In the genomic region with DNA sequence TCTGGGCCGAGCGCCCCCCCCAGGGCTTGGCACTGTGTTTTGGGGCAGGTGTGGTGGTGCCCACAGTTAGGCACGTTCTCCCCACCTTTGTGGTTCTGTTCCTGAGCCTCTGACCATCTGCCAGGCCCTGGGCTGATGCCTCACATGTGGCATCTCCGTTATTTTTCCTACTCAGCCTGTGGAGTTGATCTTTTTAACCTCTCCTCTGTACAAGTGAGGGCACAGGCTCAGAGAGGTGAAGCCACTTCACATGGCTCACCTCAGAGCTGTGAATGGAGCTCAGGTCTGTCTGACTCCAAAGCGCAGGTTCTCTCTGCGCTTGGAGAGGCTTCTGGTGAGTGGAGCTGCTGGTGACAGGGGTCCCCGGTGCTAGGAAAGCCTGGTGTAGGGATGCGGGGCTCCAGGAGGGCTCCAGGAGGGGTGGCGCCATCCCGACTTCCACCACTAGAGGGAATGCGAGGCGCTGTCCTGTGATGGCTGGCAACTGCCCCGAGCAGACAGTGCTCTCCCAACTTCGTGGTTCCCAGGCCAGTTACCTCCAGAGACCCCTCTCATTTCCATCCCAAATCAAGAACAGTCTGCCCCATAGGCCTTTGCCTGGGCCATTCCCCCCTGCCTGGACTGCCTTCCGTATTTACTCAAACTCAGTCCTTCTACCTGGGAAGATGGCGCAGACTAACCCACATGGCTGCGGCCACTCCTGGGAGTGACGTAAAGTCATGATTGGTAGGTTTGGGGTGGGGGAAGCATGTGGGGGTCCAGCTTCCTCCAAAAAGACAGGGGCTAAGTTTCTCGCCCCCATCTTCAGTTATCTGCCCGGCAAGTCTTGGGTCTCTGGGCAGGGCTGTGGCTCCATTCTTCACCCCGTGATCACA, we compare ENCODE assay signal across 8 cellular contexts. TPM values are rescaled to one million over a fixed set of nuclear protein-coding genes. Genes with fewer than 3 reads are reported as not detected.
DNase-seq lines count a peak whose midpoint lies in the region; ATAC-seq and TF ChIP-seq lines count a peak whose summit lies in the region.

No MANE protein-coding gene starts in this region.

- peaks cover 53% of the 10 kb centered on the region for H3K36me3 ChIP-seq in OCI-LY1 (ENCODE audit: insufficient read depth, low read length)
- H3K36me3 ChIP-seq in gastrocnemius medialis: peaks cover 0 to 15% of the 10 kb centered on the region in 2 donors

- peak overlapping the region; percentile 76 for H3K27ac Mint-ChIP-seq in glutamatergic neuron (ENCODE audit: unreplicated experiment)

- intact Hi-C loops in gastrocnemius medialis (cut with DNase I; ENCODE audit: low total_unique reads): no loop called here

- peaks cover 57% of the 10 kb centered on the region for H3K4me1 Mint-ChIP-seq in glutamatergic neuron (ENCODE audit: low read depth, unreplicated experiment)

- H3K27me3 Mint-ChIP-seq in glutamatergic neuron (ENCODE audit: unreplicated experiment): peaks cover 10% of the 10 kb centered on the region

- no peaks in the 10 kb centered on the region for H3K27me3 ChIP-seq in OCI-LY1 (ENCODE audit: insufficient read depth, low read length)
- H3K27me3 ChIP-seq in gastrocnemius medialis: no peaks in the 10 kb centered on the region

- H3K9me3 Mint-ChIP-seq in glutamatergic neuron (ENCODE audit: unreplicated experiment): peaks cover 11% of the 10 kb centered on the region

- no peak for TF ChIP-seq POLR2A in gastrocnemius medialis (IDR thresholded peaks at IDR 0.05)

- H3K9me3 ChIP-seq in OCI-LY1 (ENCODE audit: low read length) (no peaks in the 10 kb centered on the region), gastrocnemius medialis (no peaks in the 10 kb centered on the region)

- DNase-seq in GM10266 (ENCODE audit: extremely low spot score) (peak; percentile 64), glutamatergic neuron (peak; percentile 87), gastrocnemius medialis (no peak), superior temporal gyrus (ENCODE audit: extremely low spot score) (no peak), NOMO-1 treated with DMSO at 0.1 percent for 48 hours (lab: John Stamatoyannopoulos, UW; ENCODE audit: unreplicated experiment) (no peak)
- peak; percentile 22 to 37 for DNase-seq in activated T-helper 1 cell treated with anti-CD3 and anti-CD28 coated beads, Interleukin-2, amount 50 U/mL, for 16 hours (ENCODE audit: low read depth in 1 of 2, low spot score in 1 of 2)

- peaks cover 64% of the 10 kb centered on the region for H3K4me1 ChIP-seq in OCI-LY1 (ENCODE audit: insufficient read depth, low read length, severe bottlenecking)
- H3K4me1 ChIP-seq in gastrocnemius medialis: peaks cover 23 to 46% of the 10 kb centered on the region in 2 donors

- H3K4me3 ChIP-seq in OCI-LY1 (ENCODE audit: low read depth, low read length, poor library complexity, severe bottlenecking) (peak overlapping the region; percentile 13), gastrocnemius medialis (no peak overlapping the region)

- no peak overlapping the region; the same call in 1 of the 2 replicates for H3K9ac ChIP-seq in OCI-LY1 (ENCODE audit: low read length)

- H4K20me1 ChIP-seq in OCI-LY1 (ENCODE audit: insufficient read depth, low read length): no peaks in the 10 kb centered on the region

- H3K36me3 Mint-ChIP-seq in glutamatergic neuron (ENCODE audit: unreplicated experiment): no peaks in the 10 kb centered on the region

- no peak overlapping the region for H2AFZ ChIP-seq in OCI-LY1 (ENCODE audit: low read length)

- peak; percentile 48 for TF ChIP-seq CTCF in GM10266 (IDR thresholded peaks at IDR 0.05; ENCODE audit: control insufficient read depth, insufficient read depth, low read depth, missing control alignments)
- TF ChIP-seq CTCF in OCI-LY1 (IDR thresholded peaks at IDR 0.05; ENCODE audit: low read length): peak; percentile 63
- peak; percentile 85 for TF ChIP-seq CTCF in glutamatergic neuron (IDR thresholded peaks at IDR 0.05; ENCODE audit: partially characterized antibody, unreplicated experiment)
- peak; percentile 57 to 79 (median 75) for TF ChIP-seq CTCF in gastrocnemius medialis (IDR thresholded peaks at IDR 0.05 in 4 of 5, conservative IDR thresholded peaks at IDR 0.05 in 1 of 5)

- H3K79me2 ChIP-seq in OCI-LY1 (ENCODE audit: insufficient read depth, low read length): peaks cover 28% of the 10 kb centered on the region; the same call in 1 of the 2 replicates

- in situ Hi-C loops in gastrocnemius medialis (cut with MboI; ENCODE audit: low sequenced_read_pairs in 4 of 4): no loop called here

- no peaks in the 10 kb centered on the region for H3F3A ChIP-seq in OCI-LY1 (ENCODE audit: insufficient read depth, low read length)

- no peaks in the 10 kb centered on the region for H3K9me2 ChIP-seq in OCI-LY1 (ENCODE audit: low read depth, low read length)

- H3K4me3 Mint-ChIP-seq in glutamatergic neuron (ENCODE audit: unreplicated experiment): peak overlapping the region; percentile 20

- ATAC-seq in gastrocnemius medialis (peak; percentile 34 to 40), GM19397 (IDR thresholded peaks at IDR 0.05; ENCODE audit: unreplicated experiment) (no peak)

- H3K27ac ChIP-seq in OCI-LY1 (ENCODE audit: low read depth, low read length, poor library complexity, severe bottlenecking) (peak overlapping the region; percentile 97), gastrocnemius medialis (no peak overlapping the region)

- peak overlapping the region; percentile 45 for H3K4me2 ChIP-seq in OCI-LY1 (ENCODE audit: low read length)

RNA-seq across cellular contexts. Expression of a gene that starts 9.9 kb away (rescaled TPM):
- 148 TPM for total RNA-seq in glutamatergic neuron (ENCODE audit: unreplicated experiment)
- total RNA-seq in gastrocnemius medialis: 10 to 100 TPM in 3 of 4 donors, 1 to 10 TPM in 1; 9.8 to 23.5 (median 13.7) TPM

RNA-seq across cellular contexts. Expression of a gene that starts 47.0 kb away (rescaled TPM):
- total RNA-seq in glutamatergic neuron (ENCODE audit: unreplicated experiment) (120 TPM), gastrocnemius medialis (10 to 100 TPM; 36.6 to 89.4 (median 79.7) TPM)

Comparison
In these comparisons a context has a peak if more than half of its experiments do, and no peak if none do; other contexts are left out.
1. DNase-seq: peak in GM10266 (single experiment), activated T-helper 1 cell treated with anti-CD3 and anti-CD28 coated beads, Interleukin-2, amount 50 U/mL, for 16 hours (2 of 2) and glutamatergic neuron (single experiment); none in gastrocnemius medialis (0 of 2), superior temporal gyrus (single experiment) and NOMO-1 treated with DMSO at 0.1 percent for 48 hours (single experiment).
2. Peak in every context shown above with its lines, with median percentiles within 50 percentile points of each other: CTCF ChIP-seq.